ENCODE assay signal across 26 cellular contexts in the genomic region with DNA sequence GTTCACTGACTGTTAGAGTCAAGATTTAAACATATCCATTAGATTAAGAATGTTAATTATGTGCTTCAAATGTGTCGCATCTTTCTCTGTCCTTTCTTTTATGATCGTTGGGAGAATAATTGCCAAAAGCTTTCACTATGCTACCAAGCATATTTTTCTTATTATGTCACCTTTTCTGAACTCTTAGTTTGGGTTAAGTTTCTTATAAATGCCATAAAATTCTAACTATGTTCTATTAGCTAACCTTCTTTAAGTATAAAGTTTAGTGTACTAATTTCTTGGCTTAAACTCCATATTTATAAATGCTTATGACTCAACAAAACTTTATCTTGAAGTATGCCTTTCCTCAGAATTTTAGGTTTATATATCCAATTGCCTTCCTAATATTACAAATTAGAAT.
DNase-seq lines count a peak whose midpoint lies in the region; ATAC-seq, FAIRE-seq and TF ChIP-seq lines count a peak whose summit lies in the region.
"Had no signal": no experiment of that assay in that cellular context is flagged by ENCODE, and none has a peak within 500 bp of the region (broad histone marks: within the 10 kb centered on the region; RNA-seq: fewer than 3 reads in every experiment).

No MANE protein-coding gene starts in this region.

- no peak overlapping the region for H3K4me2 ChIP-seq in astrocyte (ENCODE audit: low read length)

- H3K36me3 ChIP-seq in astrocyte (ENCODE audit: insufficient read depth, low read length): no peaks in the 10 kb centered on the region
- H3K36me3 ChIP-seq: BE2C, HAP-1 had no signal

- H3K27me3 ChIP-seq in astrocyte (ENCODE audit: insufficient read depth, low read length): no peaks in the 10 kb centered on the region
- H3K27me3 ChIP-seq: BE2C had no signal

- H3K27ac Mint-ChIP-seq in HFFc6 (peak overlapping the region; percentile 63; the same call in 1 of the 2 replicates), astrocyte (ENCODE audit: unreplicated experiment) (no peak overlapping the region)
- H3K27ac Mint-ChIP-seq: CD4-positive, alpha-beta T cell had no signal

- no peak for FAIRE-seq in astrocyte (lab: Jason Lieb, UNC)
- FAIRE-seq: GM12892, HepG2 had no signal

- TF ChIP-seq CTCF in AG10803 (conservative IDR thresholded peaks at IDR 0.05; ENCODE audit: low read length): no peak
- no peak for TF ChIP-seq CTCF in HFFc6 (IDR thresholded peaks at IDR 0.05)
- no peak for TF ChIP-seq CTCF in astrocyte (IDR thresholded peaks at IDR 0.05; ENCODE audit: insufficient read depth, low read depth, low read length)
- TF ChIP-seq CTCF in fibroblast of the aortic adventitia (IDR thresholded peaks at IDR 0.05; ENCODE audit: insufficient read depth, low read length): no peak

- H3K79me2 ChIP-seq in astrocyte (ENCODE audit: insufficient read depth, low read length): no peaks in the 10 kb centered on the region

- no peaks in the 10 kb centered on the region for H3K4me1 ChIP-seq in astrocyte (ENCODE audit: insufficient read depth, low read length)
- H3K4me1 ChIP-seq: HAP-1 had no signal

- H3K4me3 ChIP-seq in AG10803 (ENCODE audit: low read length): no peak overlapping the region
- H3K4me3 ChIP-seq in astrocyte (ENCODE audit: insufficient read depth, low read depth, low read length): no peak overlapping the region
- H3K4me3 ChIP-seq in fibroblast of the aortic adventitia (ENCODE audit: low read depth, low read length): no peak overlapping the region
- H3K4me3 ChIP-seq: GM23248, HAP-1 had no signal

- DNase-seq in AG10803 (ENCODE audit: low read depth) (peak; percentile 2), HFFc6 (peak; percentile 19), astrocyte (ENCODE audit: low read depth) (peak; percentile 41), fibroblast of the aortic adventitia (ENCODE audit: low read depth) (peak; percentile 14)
- DNase-seq in stimulated activated CD4-positive, alpha-beta T cell treated with anti-CD3 and anti-CD28 coated beads, Interleukin-4, amount 100 ng/mL, for 4 hours: no peak
- DNase-seq: BE2C; CD4-positive, alpha-beta T cell; COR-L47; DMS 273 treated with DMSO at 0.1 percent for 48 hours; DMS79 treated with DMSO at 0.1 percent for 48 hours; GM23248; KBM-7; NCI-H1092; NCI-H1436; NCI-H2029; NCI-H2227 treated with DMSO at 0.1 percent for 48 hours; NCI-H510A treated with DMSO at 0.1 percent for 48 hours; NCI-H748 treated with DMSO at 0.1 percent for 48 hours; Right ventricle myocardium superior; SW 1271 had no signal

- ATAC-seq in GM21360 (IDR thresholded peaks at IDR 0.05; ENCODE audit: unreplicated experiment) (no peak), HG02852 (IDR thresholded peaks at IDR 0.05; ENCODE audit: unreplicated experiment) (no peak)
- ATAC-seq: HepG2 had no signal

- H3K4me1 Mint-ChIP-seq in HFFc6 (ENCODE audit: low read depth) (peaks cover 38% of the 10 kb centered on the region), astrocyte (ENCODE audit: low read depth, unreplicated experiment) (peaks cover 4% of the 10 kb centered on the region)

- H2AFZ ChIP-seq in astrocyte (ENCODE audit: low read depth, low read length): no peak overlapping the region
- H2AFZ ChIP-seq: GM23248 had no signal

- H3K4me3 Mint-ChIP-seq in HFFc6: peak overlapping the region; percentile 42
- no peak overlapping the region for H3K4me3 Mint-ChIP-seq in astrocyte (ENCODE audit: unreplicated experiment)
- H3K4me3 Mint-ChIP-seq: CD4-positive, alpha-beta T cell had no signal

- H3K9me3 ChIP-seq in astrocyte (ENCODE audit: insufficient read depth, low read depth, low read length): no peaks in the 10 kb centered on the region
- H3K9me3 ChIP-seq: BE2C, HAP-1 had no signal

- H4K20me1 ChIP-seq in astrocyte (ENCODE audit: insufficient read depth, low read length): no peaks in the 10 kb centered on the region

- H3K36me3 Mint-ChIP-seq in HFFc6 (ENCODE audit: low read depth): peaks cover 6% of the 10 kb centered on the region
- no peaks in the 10 kb centered on the region for H3K36me3 Mint-ChIP-seq in astrocyte (ENCODE audit: low read depth, unreplicated experiment)

- no peak overlapping the region for H3K9ac ChIP-seq in astrocyte (ENCODE audit: low read length)
- H3K9ac ChIP-seq: GM23248 had no signal

- H3K9me3 Mint-ChIP-seq in HFFc6 (0 out of 2 replicates have a peak, but pooled peaks cover 3% of the 10 kb centered on the region), astrocyte (ENCODE audit: unreplicated experiment) (peaks cover 3% of the 10 kb centered on the region)

- H3K27me3 Mint-ChIP-seq in HFFc6 (ENCODE audit: insufficient read depth): no peaks in the 10 kb centered on the region
- no peaks in the 10 kb centered on the region for H3K27me3 Mint-ChIP-seq in astrocyte (ENCODE audit: low read depth, unreplicated experiment)
- H3K27me3 Mint-ChIP-seq: CD4-positive, alpha-beta T cell had no signal

- H3K27ac ChIP-seq in astrocyte (ENCODE audit: low read depth, low read length): no peak overlapping the region
- H3K27ac ChIP-seq: GM23248, HL-60 had no signal

Comparison
In these comparisons a context has a peak if more than half of its experiments do, and no peak if none do; other contexts are left out.
1. DNase-seq: peak in AG10803 (single experiment), HFFc6 (single experiment), astrocyte (single experiment) and fibroblast of the aortic adventitia (single experiment); none in stimulated activated CD4-positive, alpha-beta T cell treated with anti-CD3 and anti-CD28 coated beads, Interleukin-4, amount 100 ng/mL, for 4 hours (0 of 2).